In the genomic region with DNA sequence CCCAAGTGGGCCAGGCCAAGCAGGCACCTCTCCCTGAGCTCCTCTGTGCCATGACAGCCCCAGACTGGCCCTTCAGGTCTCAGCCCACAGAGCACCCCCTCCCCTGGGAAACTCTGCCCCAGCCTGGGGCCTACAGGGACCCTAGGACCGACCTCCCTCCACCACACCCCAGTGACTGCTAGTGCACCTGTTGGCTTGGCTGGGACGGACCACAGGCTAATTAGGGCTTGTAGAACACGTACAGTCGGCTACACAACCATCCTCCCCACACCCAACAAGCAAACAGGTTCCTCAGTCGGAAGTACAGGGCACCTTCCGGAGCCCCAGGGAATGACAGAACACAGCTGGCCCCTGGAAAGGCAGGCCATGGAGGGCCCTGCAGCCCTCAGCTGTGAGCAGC, we compare ENCODE assay signal across 1 cellular context.
TF ChIP-seq lines count a peak whose summit lies in the region.

No MANE protein-coding gene starts in this region.

TF ChIP-seq in HCT116, 20 proteins besides CTCF, POLR2A, EP300 and RAD21:
- TF ChIP-seq, protein P1, sequence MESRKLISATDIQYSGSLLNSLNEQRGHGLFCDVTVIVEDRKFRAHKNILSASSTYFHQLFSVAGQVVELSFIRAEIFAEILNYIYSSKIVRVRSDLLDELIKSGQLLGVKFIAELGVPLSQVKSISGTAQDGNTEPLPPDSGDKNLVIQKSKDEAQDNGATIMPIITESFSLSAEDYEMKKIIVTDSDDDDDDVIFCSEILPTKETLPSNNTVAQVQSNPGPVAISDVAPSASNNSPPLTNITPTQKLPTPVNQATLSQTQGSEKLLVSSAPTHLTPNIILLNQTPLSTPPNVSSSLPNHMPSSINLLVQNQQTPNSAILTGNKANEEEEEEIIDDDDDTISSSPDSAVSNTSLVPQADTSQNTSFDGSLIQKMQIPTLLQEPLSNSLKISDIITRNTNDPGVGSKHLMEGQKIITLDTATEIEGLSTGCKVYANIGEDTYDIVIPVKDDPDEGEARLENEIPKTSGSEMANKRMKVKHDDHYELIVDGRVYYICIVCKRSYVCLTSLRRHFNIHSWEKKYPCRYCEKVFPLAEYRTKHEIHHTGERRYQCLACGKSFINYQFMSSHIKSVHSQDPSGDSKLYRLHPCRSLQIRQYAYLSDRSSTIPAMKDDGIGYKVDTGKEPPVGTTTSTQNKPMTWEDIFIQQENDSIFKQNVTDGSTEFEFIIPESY (IDR thresholded peaks at IDR 0.05; ENCODE audit: extremely low read depth, insufficient replicate concordance, low read length), result no peak
- no peak for TF ChIP-seq EGR1 (IDR thresholded peaks at IDR 0.05; ENCODE audit: low read depth)
- TF ChIP-seq CBX3 (IDR thresholded peaks at IDR 0.05; ENCODE audit: low read depth), result no peak
- TF ChIP-seq, protein P2, sequence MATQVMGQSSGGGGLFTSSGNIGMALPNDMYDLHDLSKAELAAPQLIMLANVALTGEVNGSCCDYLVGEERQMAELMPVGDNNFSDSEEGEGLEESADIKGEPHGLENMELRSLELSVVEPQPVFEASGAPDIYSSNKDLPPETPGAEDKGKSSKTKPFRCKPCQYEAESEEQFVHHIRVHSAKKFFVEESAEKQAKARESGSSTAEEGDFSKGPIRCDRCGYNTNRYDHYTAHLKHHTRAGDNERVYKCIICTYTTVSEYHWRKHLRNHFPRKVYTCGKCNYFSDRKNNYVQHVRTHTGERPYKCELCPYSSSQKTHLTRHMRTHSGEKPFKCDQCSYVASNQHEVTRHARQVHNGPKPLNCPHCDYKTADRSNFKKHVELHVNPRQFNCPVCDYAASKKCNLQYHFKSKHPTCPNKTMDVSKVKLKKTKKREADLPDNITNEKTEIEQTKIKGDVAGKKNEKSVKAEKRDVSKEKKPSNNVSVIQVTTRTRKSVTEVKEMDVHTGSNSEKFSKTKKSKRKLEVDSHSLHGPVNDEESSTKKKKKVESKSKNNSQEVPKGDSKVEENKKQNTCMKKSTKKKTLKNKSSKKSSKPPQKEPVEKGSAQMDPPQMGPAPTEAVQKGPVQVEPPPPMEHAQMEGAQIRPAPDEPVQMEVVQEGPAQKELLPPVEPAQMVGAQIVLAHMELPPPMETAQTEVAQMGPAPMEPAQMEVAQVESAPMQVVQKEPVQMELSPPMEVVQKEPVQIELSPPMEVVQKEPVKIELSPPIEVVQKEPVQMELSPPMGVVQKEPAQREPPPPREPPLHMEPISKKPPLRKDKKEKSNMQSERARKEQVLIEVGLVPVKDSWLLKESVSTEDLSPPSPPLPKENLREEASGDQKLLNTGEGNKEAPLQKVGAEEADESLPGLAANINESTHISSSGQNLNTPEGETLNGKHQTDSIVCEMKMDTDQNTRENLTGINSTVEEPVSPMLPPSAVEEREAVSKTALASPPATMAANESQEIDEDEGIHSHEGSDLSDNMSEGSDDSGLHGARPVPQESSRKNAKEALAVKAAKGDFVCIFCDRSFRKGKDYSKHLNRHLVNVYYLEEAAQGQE (IDR thresholded peaks at IDR 0.05; ENCODE audit: low read depth), result no peak
- TF ChIP-seq SP1 (IDR thresholded peaks at IDR 0.05; ENCODE audit: low read depth), result no peak
- no peak for TF ChIP-seq SIN3A (IDR thresholded peaks at IDR 0.05; ENCODE audit: low read depth)
- TF ChIP-seq, protein P3, sequence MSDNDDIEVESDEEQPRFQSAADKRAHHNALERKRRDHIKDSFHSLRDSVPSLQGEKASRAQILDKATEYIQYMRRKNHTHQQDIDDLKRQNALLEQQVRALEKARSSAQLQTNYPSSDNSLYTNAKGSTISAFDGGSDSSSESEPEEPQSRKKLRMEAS (IDR thresholded peaks at IDR 0.05), result no peak
- TF ChIP-seq POLR2AphosphoS5 (IDR thresholded peaks at IDR 0.05; ENCODE audit: low read depth, low read length), result no peak
- TF ChIP-seq YY1 (IDR thresholded peaks at IDR 0.05; ENCODE audit: extremely low read depth, insufficient replicate concordance, low read depth, low read length), result no peak
- TF ChIP-seq, protein P4, sequence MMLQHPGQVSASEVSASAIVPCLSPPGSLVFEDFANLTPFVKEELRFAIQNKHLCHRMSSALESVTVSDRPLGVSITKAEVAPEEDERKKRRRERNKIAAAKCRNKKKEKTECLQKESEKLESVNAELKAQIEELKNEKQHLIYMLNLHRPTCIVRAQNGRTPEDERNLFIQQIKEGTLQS (IDR thresholded peaks at IDR 0.05), result no peak
- no peak for TF ChIP-seq EZH2phosphoT487 (IDR thresholded peaks at IDR 0.05; ENCODE audit: borderline replicate concordance)
